In genomic region chr7:8443871-8444756, GRCh38 we compare ENCODE assay signal across 10 cellular contexts. TPM values are rescaled to one million over a fixed set of nuclear protein-coding genes. Genes with fewer than 3 reads are reported as not detected.
DNase-seq lines count a peak whose midpoint lies in the region; ATAC-seq and TF ChIP-seq lines count a peak whose summit lies in the region.
"Had no signal": no experiment of that assay in that cellular context is flagged by ENCODE, and none has a peak within 500 bp of the region (broad histone marks: within the 10 kb centered on the region; RNA-seq: fewer than 3 reads in every experiment).

No MANE protein-coding gene starts in this region.

- peaks cover 66% of the 10 kb centered on the region for H3K27me3 Mint-ChIP-seq in activated T-cell treated with anti-CD3 and anti-CD28 coated beads, Interleukin-2, amount 50 U/mL, for 72 hours (ENCODE audit: low read depth)
- H3K27me3 Mint-ChIP-seq in activated T-cell treated with anti-CD3 and anti-CD28 coated beads, Interleukin-2, amount 50 U/mL, for 24 hours, result peaks cover 84% of the 10 kb centered on the region
- peaks cover 36% of the 10 kb centered on the region for H3K27me3 Mint-ChIP-seq in activated T-helper 1 cell treated with anti-CD3 and anti-CD28 coated beads, Interleukin-12 subunit alpha, Interleukin-12 subunit beta, Interleukin-2, Interleukin-4 antibody, amounts not matched to agents 30 ng/mL and 10 ng/mL and 1 ng/mL, durations not matched to agents 14 hours and 24 hours and 36 hours (ENCODE audit: insufficient read depth)
- H3K27me3 Mint-ChIP-seq in CD8-positive, alpha-beta T cell (ENCODE audit: low read depth), result peaks cover 67% of the 10 kb centered on the region

- H3K4me3 ChIP-seq in suprapubic skin, result peak overlapping the region; percentile 3
- H3K4me3 ChIP-seq in CD8-positive, alpha-beta T cell (ENCODE audit: low read depth, low read length), result no peak overlapping the region

- no peaks in the 10 kb centered on the region for H3K36me3 ChIP-seq in suprapubic skin
- no peaks in the 10 kb centered on the region for H3K36me3 ChIP-seq in CD8-positive, alpha-beta T cell (ENCODE audit: insufficient read depth, low read length)

- TF ChIP-seq CTCF in suprapubic skin (IDR thresholded peaks at IDR 0.05), result no peak
- TF ChIP-seq CTCF in CD8-positive, alpha-beta T cell (IDR thresholded peaks at IDR 0.05), result no peak

- no peak for TF ChIP-seq EP300 in suprapubic skin (IDR thresholded peaks at IDR 0.05)

- peaks cover 5 to 6% of the 10 kb centered on the region in 2 donors for H3K36me3 Mint-ChIP-seq in activated T-cell treated with anti-CD3 and anti-CD28 coated beads, Interleukin-2, amount 50 U/mL, for 72 hours (ENCODE audit: insufficient read depth in 2 of 2)
- H3K36me3 Mint-ChIP-seq in activated T-cell treated with anti-CD3 and anti-CD28 coated beads, Interleukin-2, amount 50 U/mL, for 24 hours (ENCODE audit: low read depth), result no peaks in the 10 kb centered on the region
- peaks cover 2% of the 10 kb centered on the region for H3K36me3 Mint-ChIP-seq in activated T-helper 1 cell treated with anti-CD3 and anti-CD28 coated beads, Interleukin-12 subunit alpha, Interleukin-12 subunit beta, Interleukin-2, Interleukin-4 antibody, amounts not matched to agents 30 ng/mL and 10 ng/mL and 1 ng/mL, durations not matched to agents 14 hours and 24 hours and 36 hours (ENCODE audit: low read depth)
- H3K36me3 Mint-ChIP-seq in CD8-positive, alpha-beta T cell, result no peaks in the 10 kb centered on the region

- DNase-seq in activated T-cell treated with anti-CD3 and anti-CD28 coated beads, Interleukin-2, amount 50 U/mL, for 72 hours, result no peak
- no peak for DNase-seq in activated T-cell treated with anti-CD3 and anti-CD28 coated beads, Interleukin-2, amount 50 U/mL, for 24 hours
- DNase-seq in activated T-helper 1 cell treated with anti-CD3 and anti-CD28 coated beads, Interleukin-12 subunit alpha, Interleukin-12 subunit beta, Interleukin-2, Interleukin-4 antibody, amounts not matched to agents 30 ng/mL and 10 ng/mL and 1 ng/mL, durations not matched to agents 14 hours and 24 hours and 36 hours (ENCODE audit: low spot score), result no peak
- DNase-seq in iPS-NIHi7 (ENCODE audit: extremely low spot score), result peak; percentile 63
- no peak for DNase-seq in suprapubic skin (ENCODE audit: low spot score in 2 of 2)
- no peak for DNase-seq in central memory CD4-positive, alpha-beta T cell
- DNase-seq in CD8-positive, alpha-beta T cell, result no peak
- DNase-seq in activated CD8-positive, alpha-beta memory T cell treated with anti-CD3 and anti-CD28 coated beads for 24 hours, result no peak
- DNase-seq: HCEC 1CT had no signal

- peaks cover 67% of the 10 kb centered on the region for H3K27me3 ChIP-seq in suprapubic skin
- H3K27me3 ChIP-seq in CD8-positive, alpha-beta T cell (ENCODE audit: insufficient read depth, low read length), result peaks cover 29% of the 10 kb centered on the region

- no peaks in the 10 kb centered on the region for H3K9me3 ChIP-seq in suprapubic skin
- H3K9me3 ChIP-seq in CD8-positive, alpha-beta T cell (ENCODE audit: low read length), result no peaks in the 10 kb centered on the region

- POLR2A ChIA-PET in CD8-positive, alpha-beta T cell (lab: Charles Lee), result no interaction called here

- intact Hi-C loops in activated T-helper 1 cell treated with anti-CD3 and anti-CD28 coated beads, Interleukin-12 subunit alpha, Interleukin-12 subunit beta, Interleukin-2, Interleukin-4 antibody, amounts not matched to agents 30 ng/mL and 10 ng/mL and 1 ng/mL, durations not matched to agents 14 hours and 24 hours and 36 hours (cut with micrococcal nuclease), result no loop called here
- intact Hi-C loops in CD8-positive, alpha-beta T cell (cut with DNase I, micrococcal nuclease), result no loop called here

- TF ChIP-seq POLR2A in suprapubic skin (IDR thresholded peaks at IDR 0.05), result no peak

- peak overlapping the region; percentile 16 to 41 for H3K4me3 Mint-ChIP-seq in activated T-cell treated with anti-CD3 and anti-CD28 coated beads, Interleukin-2, amount 50 U/mL, for 72 hours
- no peak overlapping the region for H3K4me3 Mint-ChIP-seq in activated T-cell treated with anti-CD3 and anti-CD28 coated beads, Interleukin-2, amount 50 U/mL, for 24 hours
- H3K4me3 Mint-ChIP-seq in activated T-helper 1 cell treated with anti-CD3 and anti-CD28 coated beads, Interleukin-12 subunit alpha, Interleukin-12 subunit beta, Interleukin-2, Interleukin-4 antibody, amounts not matched to agents 30 ng/mL and 10 ng/mL and 1 ng/mL, durations not matched to agents 14 hours and 24 hours and 36 hours, result no peak overlapping the region
- H3K4me3 Mint-ChIP-seq in CD8-positive, alpha-beta T cell, result no peak overlapping the region

- ATAC-seq in activated T-cell treated with anti-CD3 and anti-CD28 coated beads, Interleukin-2, amount 50 U/mL, for 72 hours (replicated peaks in 1 of 2), result no peak
- no peak for ATAC-seq in CD8-positive, alpha-beta T cell

- H3K4me1 ChIP-seq in suprapubic skin, result peaks cover 12% of the 10 kb centered on the region
- H3K4me1 ChIP-seq in CD8-positive, alpha-beta T cell (ENCODE audit: insufficient read depth, low read length), result peaks cover 17% of the 10 kb centered on the region

- CTCF ChIA-PET in CD8-positive, alpha-beta T cell (lab: Charles Lee), result no interaction called here

- H3K4me1 Mint-ChIP-seq in activated T-cell treated with anti-CD3 and anti-CD28 coated beads, Interleukin-2, amount 50 U/mL, for 72 hours (ENCODE audit: low read depth), result peaks cover 17% of the 10 kb centered on the region
- peaks cover 18% of the 10 kb centered on the region for H3K4me1 Mint-ChIP-seq in activated T-cell treated with anti-CD3 and anti-CD28 coated beads, Interleukin-2, amount 50 U/mL, for 24 hours (ENCODE audit: low read depth)
- peaks cover 5% of the 10 kb centered on the region for H3K4me1 Mint-ChIP-seq in activated T-helper 1 cell treated with anti-CD3 and anti-CD28 coated beads, Interleukin-12 subunit alpha, Interleukin-12 subunit beta, Interleukin-2, Interleukin-4 antibody, amounts not matched to agents 30 ng/mL and 10 ng/mL and 1 ng/mL, durations not matched to agents 14 hours and 24 hours and 36 hours (ENCODE audit: low read depth)
- peaks cover 9% of the 10 kb centered on the region for H3K4me1 Mint-ChIP-seq in CD8-positive, alpha-beta T cell (ENCODE audit: low read depth)

- 13% methylated on average over 39 of the region's 40 CpGs for WGBS in suprapubic skin

- no peak overlapping the region for H3K27ac ChIP-seq in suprapubic skin
- H3K27ac ChIP-seq in CD8-positive, alpha-beta T cell (ENCODE audit: low read depth, low read length), result no peak overlapping the region

- H3K27ac Mint-ChIP-seq in activated T-cell treated with anti-CD3 and anti-CD28 coated beads, Interleukin-2, amount 50 U/mL, for 72 hours, result peak overlapping the region; percentile 10
- H3K27ac Mint-ChIP-seq in activated T-cell treated with anti-CD3 and anti-CD28 coated beads, Interleukin-2, amount 50 U/mL, for 24 hours, result no peak overlapping the region
- peak overlapping the region; percentile 62 for H3K27ac Mint-ChIP-seq in activated T-helper 1 cell treated with anti-CD3 and anti-CD28 coated beads, Interleukin-12 subunit alpha, Interleukin-12 subunit beta, Interleukin-2, Interleukin-4 antibody, amounts not matched to agents 30 ng/mL and 10 ng/mL and 1 ng/mL, durations not matched to agents 14 hours and 24 hours and 36 hours
- no peak overlapping the region for H3K27ac Mint-ChIP-seq in CD8-positive, alpha-beta T cell
- H3K27ac Mint-ChIP-seq: CD14-positive monocyte had no signal

- H3K9me3 Mint-ChIP-seq in activated T-cell treated with anti-CD3 and anti-CD28 coated beads, Interleukin-2, amount 50 U/mL, for 72 hours, result peaks cover 2 to 3% of the 10 kb centered on the region in 2 donors
- peaks cover 2% of the 10 kb centered on the region for H3K9me3 Mint-ChIP-seq in activated T-cell treated with anti-CD3 and anti-CD28 coated beads, Interleukin-2, amount 50 U/mL, for 24 hours
- peaks cover 18% of the 10 kb centered on the region for H3K9me3 Mint-ChIP-seq in activated T-helper 1 cell treated with anti-CD3 and anti-CD28 coated beads, Interleukin-12 subunit alpha, Interleukin-12 subunit beta, Interleukin-2, Interleukin-4 antibody, amounts not matched to agents 30 ng/mL and 10 ng/mL and 1 ng/mL, durations not matched to agents 14 hours and 24 hours and 36 hours
- no peaks in the 10 kb centered on the region for H3K9me3 Mint-ChIP-seq in CD8-positive, alpha-beta T cell

RNA-seq across cellular contexts. Expression of gene NXPH1, which starts 10.7 kb away (rescaled TPM):
- not detected for total RNA-seq in activated T-cell treated with anti-CD3 and anti-CD28 coated beads, Interleukin-2, amount 50 U/mL, for 72 hours
- not detected in 2 replicates for total RNA-seq in activated T-helper 1 cell treated with anti-CD3 and anti-CD28 coated beads, Interleukin-12 subunit alpha, Interleukin-12 subunit beta, Interleukin-2, Interleukin-4 antibody, amounts not matched to agents 30 ng/mL and 10 ng/mL and 1 ng/mL, durations not matched to agents 14 hours and 24 hours and 36 hours
- not detected for total RNA-seq in suprapubic skin
- not detected for total RNA-seq in CD8-positive, alpha-beta T cell

Comparison
In these comparisons a context has a peak if more than half of its experiments do, and no peak if none do; other contexts are left out.
1. H3K27ac Mint-ChIP-seq: peak in activated T-cell treated with anti-CD3 and anti-CD28 coated beads, Interleukin-2, amount 50 U/mL, for 72 hours (single experiment) and activated T-helper 1 cell treated with anti-CD3 and anti-CD28 coated beads, Interleukin-12 subunit alpha, Interleukin-12 subunit beta, Interleukin-2, Interleukin-4 antibody, amounts not matched to agents 30 ng/mL and 10 ng/mL and 1 ng/mL, durations not matched to agents 14 hours and 24 hours and 36 hours (single experiment); none in activated T-cell treated with anti-CD3 and anti-CD28 coated beads, Interleukin-2, amount 50 U/mL, for 24 hours (single experiment) and CD8-positive, alpha-beta T cell (single experiment).
2. H3K4me3 Mint-ChIP-seq: peak in activated T-cell treated with anti-CD3 and anti-CD28 coated beads, Interleukin-2, amount 50 U/mL, for 72 hours (2 of 2); none in activated T-cell treated with anti-CD3 and anti-CD28 coated beads, Interleukin-2, amount 50 U/mL, for 24 hours (single experiment), activated T-helper 1 cell treated with anti-CD3 and anti-CD28 coated beads, Interleukin-12 subunit alpha, Interleukin-12 subunit beta, Interleukin-2, Interleukin-4 antibody, amounts not matched to agents 30 ng/mL and 10 ng/mL and 1 ng/mL, durations not matched to agents 14 hours and 24 hours and 36 hours (single experiment) and CD8-positive, alpha-beta T cell (single experiment).